ENCODE assay signal across 19 cellular contexts in genomic region chr14:29757188-29757680, GRCh38.
A peak's percentile ranks its signal among the peaks of the same experiment; 100 is the strongest.
DNase-seq lines count a peak whose midpoint lies in the region; FAIRE-seq and TF ChIP-seq lines count a peak whose summit lies in the region.
"Had no signal": no experiment of that assay in that cellular context is flagged by ENCODE, and none has a peak within 500 bp of the region (broad histone marks: within the 10 kb centered on the region; RNA-seq: fewer than 3 reads in every experiment).

No MANE protein-coding gene starts in this region.

- no peaks in the 10 kb centered on the region for H3K9me3 ChIP-seq in neural cell (ENCODE audit: low read length)
- H3K9me3 ChIP-seq: MG63, Peyer's patch had no signal

- TF ChIP-seq RAD21 in neural cell (conservative IDR thresholded peaks at IDR 0.05), result no peak

- no peaks in the 10 kb centered on the region for H3K27me3 ChIP-seq in neural cell (ENCODE audit: insufficient read depth, low read depth, low read length)
- H3K27me3 ChIP-seq: MG63, Peyer's patch had no signal

- no peak overlapping the region for H3K4me2 ChIP-seq in neural cell (ENCODE audit: low read length)

- DNase-seq in NCI-H146 (lab: John Stamatoyannopoulos, UW) (peak; percentile 44), NCI-H146 treated with DMSO at 0.1 percent for 48 hours (lab: John Stamatoyannopoulos, UW; ENCODE audit: unreplicated experiment) (no peak), HTR-8/SVneo (ENCODE audit: insufficient read length, low spot score) (no peak), middle frontal gyrus (ENCODE audit: extremely low spot score, low spot score) (no peak), activated gamma-delta T cell treated with Interleukin-2 at 50 U/mL for 16 hours (no peak)
- DNase-seq in stimulated activated CD4-positive, alpha-beta T cell treated with anti-CD3 and anti-CD28 coated beads, Interleukin-12 subunit alpha, Interleukin-12 subunit beta, amount 100 ng/mL, for 4 hours, result no peak
- DNase-seq: AML-193; C1 segment of cervical spinal cord; Calu3; CD8-positive, alpha-beta memory T cell; DMS153; GF-D8; MG63; NCI-H1048; NCI-H1436; NCI-H774; Peyer's patch had no signal

- H3K79me2 ChIP-seq in neural cell (replicated peaks; ENCODE audit: insufficient read depth, low read length), result no peaks in the 10 kb centered on the region

- peak; percentile 45 for TF ChIP-seq CTCF in VCaP (conservative IDR thresholded peaks at IDR 0.05)
- TF ChIP-seq CTCF in neural cell (IDR thresholded peaks at IDR 0.05; ENCODE audit: poor library complexity, severe bottlenecking), result no peak

- no peak overlapping the region for H2AFZ ChIP-seq in neural cell (ENCODE audit: low read depth, low read length)

- H4K20me1 ChIP-seq in neural cell (ENCODE audit: insufficient read depth), result no peaks in the 10 kb centered on the region

- H3K4me3 ChIP-seq in neural cell (ENCODE audit: low read length), result no peak overlapping the region
- H3K4me3 ChIP-seq: MG63, Peyer's patch had no signal

- peak overlapping the region; percentile 93 for H3K27ac ChIP-seq in VCaP
- no peak overlapping the region for H3K27ac ChIP-seq in neural cell (ENCODE audit: low read length)
- H3K27ac ChIP-seq: Peyer's patch had no signal

- no peaks in the 10 kb centered on the region for H3K36me3 ChIP-seq in neural cell (ENCODE audit: insufficient read depth, low read length)
- H3K36me3 ChIP-seq: MG63, Peyer's patch had no signal

- no peaks in the 10 kb centered on the region for H3K9me2 ChIP-seq in neural cell (ENCODE audit: insufficient read depth, low read length)

- TF ChIP-seq EP300 in neural cell (conservative IDR thresholded peaks at IDR 0.05; ENCODE audit: poor library complexity, severe bottlenecking), result no peak

- no peak overlapping the region for H3K9ac ChIP-seq in neural cell (ENCODE audit: low read length)

- FAIRE-seq in HTR-8/SVneo (lab: Jason Lieb, UNC), result peak; percentile 72

- H3F3A ChIP-seq in neural cell (ENCODE audit: insufficient read depth, low read length, poor library complexity, severe bottlenecking), result no peaks in the 10 kb centered on the region

TF ChIP-seq in neural cell, 6 proteins besides CTCF, POLR2A, EP300 and RAD21:
- TF ChIP-seq, protein P1, sequence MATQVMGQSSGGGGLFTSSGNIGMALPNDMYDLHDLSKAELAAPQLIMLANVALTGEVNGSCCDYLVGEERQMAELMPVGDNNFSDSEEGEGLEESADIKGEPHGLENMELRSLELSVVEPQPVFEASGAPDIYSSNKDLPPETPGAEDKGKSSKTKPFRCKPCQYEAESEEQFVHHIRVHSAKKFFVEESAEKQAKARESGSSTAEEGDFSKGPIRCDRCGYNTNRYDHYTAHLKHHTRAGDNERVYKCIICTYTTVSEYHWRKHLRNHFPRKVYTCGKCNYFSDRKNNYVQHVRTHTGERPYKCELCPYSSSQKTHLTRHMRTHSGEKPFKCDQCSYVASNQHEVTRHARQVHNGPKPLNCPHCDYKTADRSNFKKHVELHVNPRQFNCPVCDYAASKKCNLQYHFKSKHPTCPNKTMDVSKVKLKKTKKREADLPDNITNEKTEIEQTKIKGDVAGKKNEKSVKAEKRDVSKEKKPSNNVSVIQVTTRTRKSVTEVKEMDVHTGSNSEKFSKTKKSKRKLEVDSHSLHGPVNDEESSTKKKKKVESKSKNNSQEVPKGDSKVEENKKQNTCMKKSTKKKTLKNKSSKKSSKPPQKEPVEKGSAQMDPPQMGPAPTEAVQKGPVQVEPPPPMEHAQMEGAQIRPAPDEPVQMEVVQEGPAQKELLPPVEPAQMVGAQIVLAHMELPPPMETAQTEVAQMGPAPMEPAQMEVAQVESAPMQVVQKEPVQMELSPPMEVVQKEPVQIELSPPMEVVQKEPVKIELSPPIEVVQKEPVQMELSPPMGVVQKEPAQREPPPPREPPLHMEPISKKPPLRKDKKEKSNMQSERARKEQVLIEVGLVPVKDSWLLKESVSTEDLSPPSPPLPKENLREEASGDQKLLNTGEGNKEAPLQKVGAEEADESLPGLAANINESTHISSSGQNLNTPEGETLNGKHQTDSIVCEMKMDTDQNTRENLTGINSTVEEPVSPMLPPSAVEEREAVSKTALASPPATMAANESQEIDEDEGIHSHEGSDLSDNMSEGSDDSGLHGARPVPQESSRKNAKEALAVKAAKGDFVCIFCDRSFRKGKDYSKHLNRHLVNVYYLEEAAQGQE (IDR thresholded peaks at IDR 0.05; ENCODE audit: borderline replicate concordance), result no peak
- TF ChIP-seq MXI1 (conservative IDR thresholded peaks at IDR 0.05; ENCODE audit: poor library complexity, severe bottlenecking) (no peak), POLR2AphosphoS5 (IDR thresholded peaks at IDR 0.05) (peak; percentile 9), TAF1 (IDR thresholded peaks at IDR 0.05; ENCODE audit: low read depth) (no peak), SMC3 (conservative IDR thresholded peaks at IDR 0.05; ENCODE audit: poor library complexity) (no peak), EZH2 (IDR thresholded peaks at IDR 0.05; ENCODE audit: borderline replicate concordance, insufficient read depth, low read length, poor library complexity, severe bottlenecking) (no peak)
